1 cellular context compared by ENCODE assay signal in genomic region chr21:32410916-32411315, GRCh38.
TF ChIP-seq lines count a peak whose summit lies in the region.

No MANE protein-coding gene starts in this region.

TF ChIP-seq in HepG2, 621 proteins besides CTCF, POLR2A, EP300 and RAD21 (continued from another document):
- no peak for TF ChIP-seq ZGPAT (CRISPR knock-in tag; IDR thresholded peaks at IDR 0.05)
- TF ChIP-seq RXRA (CRISPR knock-in tag; IDR thresholded peaks at IDR 0.05) = no peak
- TF ChIP-seq ZNF570 (CRISPR knock-in tag; IDR thresholded peaks at IDR 0.05; ENCODE audit: borderline replicate concordance) = no peak
- TF ChIP-seq ATM (IDR thresholded peaks at IDR 0.05; ENCODE audit: borderline replicate concordance) = no peak
- no peak for TF ChIP-seq NKX3-1 (CRISPR knock-in tag; IDR thresholded peaks at IDR 0.05)
- TF ChIP-seq KDM1A (CRISPR knock-in tag; IDR thresholded peaks at IDR 0.05) = no peak
- TF ChIP-seq CEBPB (IDR thresholded peaks at IDR 0.05; ENCODE audit: borderline replicate concordance, low read depth, low read length) = no peak
- TF ChIP-seq ZNF674 (CRISPR knock-in tag; IDR thresholded peaks at IDR 0.05; ENCODE audit: low read depth) = no peak
- no peak for TF ChIP-seq ZNF619 (CRISPR knock-in tag; IDR thresholded peaks at IDR 0.05)
- TF ChIP-seq DRAP1 (CRISPR knock-in tag; IDR thresholded peaks at IDR 0.05) = no peak
- no peak for TF ChIP-seq ZBTB25 (CRISPR knock-in tag; IDR thresholded peaks at IDR 0.05)
- TF ChIP-seq SIX1 (CRISPR knock-in tag; IDR thresholded peaks at IDR 0.05; ENCODE audit: borderline replicate concordance) = no peak
- no peak for TF ChIP-seq ZNF562 (CRISPR knock-in tag; IDR thresholded peaks at IDR 0.05; ENCODE audit: borderline replicate concordance)
- no peak for TF ChIP-seq TBX2 (CRISPR knock-in tag; IDR thresholded peaks at IDR 0.05; ENCODE audit: borderline replicate concordance)
- no peak for TF ChIP-seq ZBTB26 (CRISPR knock-in tag; IDR thresholded peaks at IDR 0.05; ENCODE audit: borderline replicate concordance)
- no peak for TF ChIP-seq SAP130 (CRISPR knock-in tag; IDR thresholded peaks at IDR 0.05; ENCODE audit: low read depth)
